Comparison of ENCODE assay signal across 8 cellular contexts in the genomic region with DNA sequence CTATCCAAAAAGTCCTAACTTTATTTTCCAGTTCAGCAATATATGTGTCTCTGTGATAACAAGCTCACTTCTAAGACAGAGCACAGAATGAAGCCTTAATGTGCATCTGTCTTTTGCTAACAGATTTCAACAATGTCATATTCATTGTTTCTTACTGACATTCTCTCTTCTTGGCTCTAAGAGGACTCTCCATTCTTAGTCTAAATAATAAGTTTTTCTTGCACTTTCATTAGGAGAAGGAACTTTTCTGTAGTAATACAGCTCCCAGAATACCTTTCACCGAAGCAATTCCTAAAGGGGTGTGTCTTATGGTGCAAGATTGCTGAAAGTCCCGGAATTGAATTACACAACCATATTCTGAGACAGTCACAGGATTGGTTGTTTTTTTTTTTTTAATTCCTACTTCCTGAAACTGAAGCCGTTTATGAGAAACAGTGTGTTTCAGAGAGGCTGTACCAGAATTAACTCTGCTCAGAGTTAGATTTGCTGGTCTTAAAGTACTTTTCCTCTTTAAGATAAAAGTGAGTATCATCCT. TPM values are rescaled to one million over a fixed set of nuclear protein-coding genes. Genes with fewer than 3 reads are reported as not detected.
DNase-seq lines count a peak whose midpoint lies in the region; ATAC-seq and TF ChIP-seq lines count a peak whose summit lies in the region.

A gene (plus strand): TSS at position 421 of the 535 bp plus-strand sequence.

- TF ChIP-seq EP300 in gastroesophageal sphincter (IDR thresholded peaks at IDR 0.05) = no peak

- H3K27ac ChIP-seq in GM23248 (peak within 1 kb of the TSS; percentile 75), KOPT-K1 (ENCODE audit: low read depth, low read length, poor library complexity, severe bottlenecking) (peak within 1 kb of the TSS; percentile 18), gastroesophageal sphincter (peak within 1 kb of the TSS; percentile 74 to 88 (median 77)), rectal smooth muscle tissue (ENCODE audit: low read depth, low read length) (peak within 1 kb of the TSS; percentile 73)

- H3K4me1 ChIP-seq in GM23248 (ENCODE audit: insufficient read depth) (peaks cover 14% of the 10 kb centered on the region), gastroesophageal sphincter (peaks cover 0 to 21% (median 0%) of the 10 kb centered on the region in 3 donors), rectal smooth muscle tissue (ENCODE audit: control insufficient read depth, insufficient read depth, low read length) (no peaks in the 10 kb centered on the region)

- H3K79me2 ChIP-seq in GM23248 (ENCODE audit: insufficient read depth) = peaks cover 21% of the 10 kb centered on the region

- DNase-seq in GM12864 (ENCODE audit: low read depth) (no peak), GM23248 (peak; percentile 92), NCI-H146 (lab: John Stamatoyannopoulos, UW) (no peak)
- no peak for DNase-seq in stimulated activated CD4-positive, alpha-beta T cell treated with anti-CD3 and anti-CD28 coated beads, Interleukin-12 subunit alpha, Interleukin-12 subunit beta, amount 100 ng/mL, for 4 hours

- H3K9me2 ChIP-seq in GM23248 (ENCODE audit: insufficient read depth) = no peaks in the 10 kb centered on the region

- in situ Hi-C loops in GM23248 (cut with MboI) = no loop called here

- H3K9ac ChIP-seq in GM23248 = peak within 1 kb of the TSS; percentile 86
- no peak within 1 kb of the TSS for H3K9ac ChIP-seq in rectal smooth muscle tissue (ENCODE audit: low read length)

- H3K27me3 ChIP-seq in GM23248 (replicated peaks; ENCODE audit: insufficient read depth) (no peaks in the 10 kb centered on the region), gastroesophageal sphincter (no peaks in the 10 kb centered on the region), rectal smooth muscle tissue (ENCODE audit: control insufficient read depth, insufficient read depth, low read length) (no peaks in the 10 kb centered on the region)

- H3K4me2 ChIP-seq in GM23248 (ENCODE audit: unreplicated experiment) = peak within 1 kb of the TSS; percentile 85

- peak; percentile 97 for ATAC-seq in gastroesophageal sphincter

- no peak for TF ChIP-seq CTCF in GM12864 (IDR thresholded peaks at IDR 0.05; ENCODE audit: low read depth, low read length, missing control alignments)
- no peak for TF ChIP-seq CTCF in WI38 (IDR thresholded peaks at IDR 0.05; ENCODE audit: low read depth, low read length)
- no peak for TF ChIP-seq CTCF in gastroesophageal sphincter (IDR thresholded peaks at IDR 0.05)

- peaks cover 7% of the 10 kb centered on the region for H3F3A ChIP-seq in GM23248 (ENCODE audit: insufficient read depth)

- H4K20me1 ChIP-seq in GM23248 (ENCODE audit: insufficient read depth) = no peaks in the 10 kb centered on the region

- 1 to 2% methylated on average over 3 of the region's 3 CpGs for WGBS in GM23248 (ENCODE audit: low coverage in 1 of 2, low lambda C conversion rate in 2 of 2, missing lambda C conversion rate in 2 of 2), 2 experiments
- WGBS in gastroesophageal sphincter (ENCODE audit: low coverage in 1 of 2), 2 donors = 0 to 5% methylated on average over 3 of the region's 3 CpGs

- H3K9me3 ChIP-seq in GM23248 (ENCODE audit: low read depth) (no peaks in the 10 kb centered on the region), KOPT-K1 (ENCODE audit: insufficient read depth, low read length, poor library complexity, severe bottlenecking) (no peaks in the 10 kb centered on the region), gastroesophageal sphincter (no peaks in the 10 kb centered on the region)

- peak in 1 of 2 donors; percentile 11 for TF ChIP-seq POLR2A in gastroesophageal sphincter (IDR thresholded peaks at IDR 0.05)

- H3K36me3 ChIP-seq in GM23248 (ENCODE audit: low read depth) (no peaks in the 10 kb centered on the region), KOPT-K1 (ENCODE audit: insufficient read depth, low read length) (no peaks in the 10 kb centered on the region), gastroesophageal sphincter (peaks cover 0 to 2% of the 10 kb centered on the region in 2 donors), rectal smooth muscle tissue (ENCODE audit: control insufficient read depth, insufficient read depth, low read length) (no peaks in the 10 kb centered on the region)

- peak within 1 kb of the TSS; percentile 99 for H2AFZ ChIP-seq in GM23248

- H3K4me3 ChIP-seq in GM12864 (ENCODE audit: low read depth, low read length) (peak within 1 kb of the TSS; percentile 47), GM23248 (peak within 1 kb of the TSS; percentile 86), WI38 (ENCODE audit: low read depth, low read length) (peak within 1 kb of the TSS; percentile 46), gastroesophageal sphincter (peak within 1 kb of the TSS; percentile 47 to 94), rectal smooth muscle tissue (ENCODE audit: low read length) (peak within 1 kb of the TSS; percentile 51)

RNA-seq across cellular contexts. Expression of the gene that starts here (rescaled TPM):
- 7.9 and 8.6 TPM in 2 replicates for total RNA-seq in GM23248 (2014; rRNA removed; shearing (Covaris generic))
- 7.3 and 7.7 TPM in 2 replicates for polyA plus RNA-seq in GM23248 (2016; fragmentation: Nextera tagmentation; extraction: Ambion mirVana)
- 10 to 100 TPM; 12.1 to 23.7 (median 16.3) TPM for total RNA-seq in gastroesophageal sphincter

Comparison
In these comparisons a context has a peak if more than half of its experiments do, and no peak if none do; other contexts are left out.
1. H3K27ac ChIP-seq: peak in every context shown above with its lines; median percentile 77 in gastroesophageal sphincter; 75 in GM23248; 73 in rectal smooth muscle tissue; 18 in KOPT-K1.